Comparison of ENCODE assay signal across 11 cellular contexts in genomic region chr15:84761534-84762190, GRCh38. TPM values are rescaled to one million over a fixed set of nuclear protein-coding genes. Genes with fewer than 3 reads are reported as not detected.
DNase-seq lines count a peak whose midpoint lies in the region; ATAC-seq, FAIRE-seq and TF ChIP-seq lines count a peak whose summit lies in the region.
"Had no signal": no experiment of that assay in that cellular context is flagged by ENCODE, and none has a peak within 500 bp of the region (broad histone marks: within the 10 kb centered on the region; RNA-seq: fewer than 3 reads in every experiment).

No MANE protein-coding gene starts in this region.

- no peak overlapping the region for H3K9ac ChIP-seq in endocrine pancreas (ENCODE audit: control insufficient read depth, insufficient read depth, low read length)

- H3K27ac ChIP-seq in CD4-positive, alpha-beta T cell (ENCODE audit: low read depth, low read length) = peak overlapping the region; percentile 54
- H3K27ac ChIP-seq: foreskin keratinocyte had no signal

- peaks cover 27% of the 10 kb centered on the region for H3K36me3 Mint-ChIP-seq in CD4-positive, alpha-beta T cell (ENCODE audit: low read depth)

- TF ChIP-seq CTCF in CD4-positive, alpha-beta T cell (IDR thresholded peaks at IDR 0.05) = no peak
- no peak for TF ChIP-seq CTCF in GM10266 (IDR thresholded peaks at IDR 0.05; ENCODE audit: control insufficient read depth, insufficient read depth, low read depth, missing control alignments)

- H3K4me1 Mint-ChIP-seq in CD4-positive, alpha-beta T cell (ENCODE audit: low read depth) = no peaks in the 10 kb centered on the region

- POLR2A ChIA-PET in CD4-positive, alpha-beta T cell (lab: Charles Lee) = no interaction called here

- H3K27ac Mint-ChIP-seq in CD4-positive, alpha-beta T cell = no peak overlapping the region
- H3K27ac Mint-ChIP-seq: type B pancreatic cell had no signal

- no peaks in the 10 kb centered on the region for H3K9me3 ChIP-seq in CD4-positive, alpha-beta T cell (ENCODE audit: control insufficient read depth, low read length)
- H3K9me3 ChIP-seq in endocrine pancreas (ENCODE audit: control insufficient read depth, low read length) = no peaks in the 10 kb centered on the region

- FAIRE-seq in GM19239 (lab: Jason Lieb, UNC) = peak; percentile 80

- CTCF ChIA-PET in CD4-positive, alpha-beta T cell (lab: Charles Lee) = no interaction called here

- no peaks in the 10 kb centered on the region for H3K27me3 ChIP-seq in CD4-positive, alpha-beta T cell (ENCODE audit: control insufficient read depth, insufficient read depth, low read length)
- no peaks in the 10 kb centered on the region for H3K27me3 ChIP-seq in endocrine pancreas (ENCODE audit: control insufficient read depth, insufficient read depth, low read length)
- H3K27me3 ChIP-seq: foreskin keratinocyte had no signal

- no peaks in the 10 kb centered on the region for H3K36me3 ChIP-seq in endocrine pancreas (ENCODE audit: control insufficient read depth, insufficient read depth, low read length)

- no peaks in the 10 kb centered on the region for H3K9me3 Mint-ChIP-seq in CD4-positive, alpha-beta T cell
- H3K9me3 Mint-ChIP-seq: type B pancreatic cell had no signal

- intact Hi-C loops in CD4-positive, alpha-beta T cell (cut with DNase I, micrococcal nuclease) = loop anchor here in 1 of 2 experiments (2.0 to 5.0 kb wide), 2 partner anchors 13 to 104 kb away; partner anchors contain the start of genes NMB and ZNF592

- peaks cover 5% of the 10 kb centered on the region for H3K4me1 ChIP-seq in endocrine pancreas (ENCODE audit: control insufficient read depth, insufficient read depth, low read length)
- H3K4me1 ChIP-seq: foreskin keratinocyte had no signal

- no peaks in the 10 kb centered on the region for H3K27me3 Mint-ChIP-seq in CD4-positive, alpha-beta T cell
- H3K27me3 Mint-ChIP-seq: type B pancreatic cell had no signal

- H3K4me3 ChIP-seq in endocrine pancreas (ENCODE audit: control insufficient read depth, insufficient read depth, low read length) = peak overlapping the region; percentile 8

- DNase-seq in CD4-positive, alpha-beta T cell = no peak
- DNase-seq in GM19239 (ENCODE audit: insufficient read length, low spot score) (no peak), NCI-H2227 treated with DMSO at 0.1 percent for 48 hours (lab: John Stamatoyannopoulos, UW) (no peak), GM10266 (ENCODE audit: extremely low spot score) (no peak), NCI-H2029 (lab: John Stamatoyannopoulos, UW) (no peak), DMS153 treated with DMSO at 0.1 percent for 48 hours (lab: John Stamatoyannopoulos, UW; ENCODE audit: unreplicated experiment) (no peak)
- DNase-seq: foreskin keratinocyte, mesenchymal stem cell had no signal

- ATAC-seq in CD4-positive, alpha-beta T cell (ENCODE audit: poor library complexity) = peak; percentile 81
- peak; percentile 65 for ATAC-seq in HG03432 (IDR thresholded peaks at IDR 0.05; ENCODE audit: unreplicated experiment)
- ATAC-seq: foreskin keratinocyte had no signal

- H3K4me3 Mint-ChIP-seq in CD4-positive, alpha-beta T cell = no peak overlapping the region
- H3K4me3 Mint-ChIP-seq: type B pancreatic cell had no signal

RNA-seq across cellular contexts. Expression of gene ZNF592, which starts 13.3 kb away (rescaled TPM):
- 10 to 100 TPM; 37.5 to 38.2 TPM for total RNA-seq in CD4-positive, alpha-beta T cell

RNA-seq across cellular contexts. Expression of gene SEC11A, which starts 45.7 kb away (rescaled TPM):
- total RNA-seq in CD4-positive, alpha-beta T cell = 10 to 100 TPM; 44.1 to 47.0 TPM

RNA-seq across cellular contexts. Expression of gene ALPK3, which starts 55.5 kb away (rescaled TPM):
- total RNA-seq in CD4-positive, alpha-beta T cell = under 1 TPM; 0.14 TPM
